In the genomic region with DNA sequence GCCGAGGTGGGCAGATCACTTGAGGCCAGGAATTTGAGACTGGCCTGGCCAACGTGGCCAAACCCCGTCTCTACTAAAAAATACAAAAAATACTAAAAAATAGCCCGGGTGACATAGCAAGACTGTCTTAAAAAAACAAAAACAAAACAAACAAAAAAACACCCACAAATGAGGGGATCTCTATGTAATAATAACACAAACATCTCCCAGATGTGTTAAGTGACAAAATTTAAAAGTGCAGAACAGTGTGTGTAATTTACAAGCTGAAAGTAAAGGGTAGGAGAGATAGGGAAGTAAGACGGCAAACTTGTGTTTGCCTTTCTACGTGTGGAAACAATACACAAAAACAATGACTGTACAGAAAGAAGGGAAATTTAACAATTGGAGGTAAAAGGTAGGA, we compare ENCODE assay signal across 27 cellular contexts. TPM values are rescaled to one million over a fixed set of nuclear protein-coding genes. Genes with fewer than 3 reads are reported as not detected.
DNase-seq lines count a peak whose midpoint lies in the region; ATAC-seq lines count a peak whose summit lies in the region.
"Had no signal": no experiment of that assay in that cellular context is flagged by ENCODE, and none has a peak within 500 bp of the region (broad histone marks: within the 10 kb centered on the region; RNA-seq: fewer than 3 reads in every experiment).

No MANE protein-coding gene starts in this region.

- ATAC-seq in T-helper 17 cell: no peak
- peak; percentile 40 for ATAC-seq in left colon
- no peak for ATAC-seq in GM21576 (IDR thresholded peaks at IDR 0.05; ENCODE audit: unreplicated experiment)

- H3K4me3 Mint-ChIP-seq in activated naive CD4-positive, alpha-beta T cell treated with anti-CD3 and anti-CD28 coated beads, Interleukin-2, amount 50 U/mL, for 24 hours: no peak overlapping the region
- H3K4me3 Mint-ChIP-seq in T-helper 17 cell: peak overlapping the region; percentile 25
- H3K4me3 Mint-ChIP-seq: nephron had no signal

- H3K9me3 ChIP-seq in T-helper 17 cell (ENCODE audit: control insufficient read depth, low read length, poor library complexity, severe bottlenecking): no peaks in the 10 kb centered on the region
- H3K9me3 ChIP-seq: breast epithelium, ovary, SJSA1, stomach, transverse colon had no signal

- intact Hi-C loops in left colon (cut with DNase I, micrococcal nuclease): no loop called here

- no peaks in the 10 kb centered on the region for H3K27me3 Mint-ChIP-seq in activated naive CD4-positive, alpha-beta T cell treated with anti-CD3 and anti-CD28 coated beads, Interleukin-2, amount 50 U/mL, for 24 hours
- no peaks in the 10 kb centered on the region for H3K27me3 Mint-ChIP-seq in T-helper 17 cell

- H3K36me3 Mint-ChIP-seq in activated naive CD4-positive, alpha-beta T cell treated with anti-CD3 and anti-CD28 coated beads, Interleukin-2, amount 50 U/mL, for 24 hours: peaks cover 3% of the 10 kb centered on the region
- no peaks in the 10 kb centered on the region for H3K36me3 Mint-ChIP-seq in T-helper 17 cell (ENCODE audit: low read depth)

- H3K9me3 Mint-ChIP-seq in activated naive CD4-positive, alpha-beta T cell treated with anti-CD3 and anti-CD28 coated beads, Interleukin-2, amount 50 U/mL, for 24 hours: no peaks in the 10 kb centered on the region

- H3K4me1 Mint-ChIP-seq in activated naive CD4-positive, alpha-beta T cell treated with anti-CD3 and anti-CD28 coated beads, Interleukin-2, amount 50 U/mL, for 24 hours: peaks cover 69% of the 10 kb centered on the region
- peaks cover 40% of the 10 kb centered on the region for H3K4me1 Mint-ChIP-seq in T-helper 17 cell

- DNase-seq in activated naive CD4-positive, alpha-beta T cell treated with anti-CD3 and anti-CD28 coated beads, Interleukin-2, amount 50 U/mL, for 16 hours: no peak
- DNase-seq in T-helper 17 cell (no peak), left colon (no peak), activated gamma-delta T cell (lab: John Stamatoyannopoulos, UW) (no peak), cortex of kidney (lab: John Stamatoyannopoulos, UW) (no peak), NCI-H2196 treated with DMSO at 0.1 percent for 48 hours (lab: John Stamatoyannopoulos, UW; ENCODE audit: unreplicated experiment) (no peak)
- DNase-seq: activated CD4-positive, CD25-positive, alpha-beta regulatory T cell treated with anti-CD3 and anti-CD28 coated beads, Interleukin-2, amount 50 U/mL, for 72 hours; activated CD8-positive, alpha-beta memory T cell treated with anti-CD3 and anti-CD28 coated beads for 24 hours; activated naive CD4-positive, alpha-beta T cell; amygdala; effector CD8-positive, alpha-beta T cell; glutamatergic neuron; islet precursor cell; NCI-H1092; NCI-H1930; NCI-H69; ovary; stimulated activated CD4-positive, alpha-beta T cell treated with anti-CD3 and anti-CD28 coated beads, Interleukin-1b, Interleukin-23, amount 100 ng/mL, for 48 hours; stimulated activated CD8-positive, alpha-beta memory T cell treated with anti-CD3 and anti-CD28 coated beads, Interleukin-4, amount 100 ng/mL, for 48 hours; stomach; T-helper 1 cell; transverse colon had no signal

- peak overlapping the region; percentile 53 for H3K27ac Mint-ChIP-seq in activated naive CD4-positive, alpha-beta T cell treated with anti-CD3 and anti-CD28 coated beads, Interleukin-2, amount 50 U/mL, for 24 hours
- peak overlapping the region; percentile 63 for H3K27ac Mint-ChIP-seq in T-helper 17 cell

RNA-seq across cellular contexts. Expression of gene ARID4B, which starts 36.4 kb away (rescaled TPM):
- total RNA-seq in T-helper 17 cell (100 to 1,000 TPM; 163 to 182 TPM), left colon (10 to 100 TPM; 26.2 to 33.9 TPM)

RNA-seq across cellular contexts. Expression of gene GGPS1, which starts 36.8 kb away (rescaled TPM):
- total RNA-seq in T-helper 17 cell (10 to 100 TPM; 28.0 to 28.2 TPM), left colon (10 to 100 TPM; 29.9 to 30.9 TPM)

Comparison
In these comparisons a context has a peak if more than half of its experiments do, and no peak if none do; other contexts are left out.
1. RNA of gene ARID4B, which starts 36.4 kb away (total RNA-seq): 163 to 182 TPM in T-helper 17 cell; 26.2 to 33.9 TPM in left colon; every median in the first group is over 4 times any median in the second.